Comparison of ENCODE assay signal across 1 cellular context in the genomic region with DNA sequence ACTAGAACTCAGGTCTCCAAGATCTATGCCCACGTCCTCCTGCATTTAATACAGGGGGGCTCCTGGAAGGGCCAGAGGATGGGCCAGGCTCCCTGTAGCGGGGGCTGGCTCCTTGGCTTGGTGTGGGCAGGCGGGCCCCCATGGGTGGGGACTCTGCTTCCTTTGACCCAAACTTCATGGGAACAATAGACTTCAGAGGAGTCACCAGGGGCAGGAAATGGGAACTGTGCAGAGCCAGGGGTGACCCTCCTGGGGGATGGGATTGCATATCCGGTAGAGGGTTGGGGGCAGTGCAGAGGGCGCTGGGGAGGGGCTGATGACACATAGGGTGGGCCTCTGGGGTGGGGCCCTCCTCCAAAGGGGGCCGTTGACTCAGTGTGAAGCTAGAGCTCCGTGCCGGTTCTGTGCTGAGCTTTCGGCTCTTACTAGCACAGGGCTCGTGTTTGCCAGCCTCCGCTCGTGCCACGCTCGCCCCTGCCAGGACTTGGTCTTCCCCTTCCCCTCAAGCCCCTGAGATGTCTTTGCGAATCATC.
TF ChIP-seq lines count a peak whose summit lies in the region.

No MANE protein-coding gene starts in this region.

TF ChIP-seq in endothelial cell of umbilical vein, 7 proteins besides CTCF, POLR2A, EP300 and RAD21 (continued from another document):
- TF ChIP-seq, protein P1, sequence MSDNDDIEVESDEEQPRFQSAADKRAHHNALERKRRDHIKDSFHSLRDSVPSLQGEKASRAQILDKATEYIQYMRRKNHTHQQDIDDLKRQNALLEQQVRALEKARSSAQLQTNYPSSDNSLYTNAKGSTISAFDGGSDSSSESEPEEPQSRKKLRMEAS (IDR thresholded peaks at IDR 0.05; ENCODE audit: insufficient read depth, insufficient read length) = no peak
- peak; percentile 79 for TF ChIP-seq POLR2AphosphoS5 (IDR thresholded peaks at IDR 0.05; ENCODE audit: insufficient read depth, low read depth, low read length)
